Comparison of ENCODE assay signal across 2 cellular contexts in genomic region chr9:35826071-35826701, GRCh38.
TF ChIP-seq lines count a peak whose summit lies in the region.

No MANE protein-coding gene starts in this region.

TF ChIP-seq in GM23338, 12 proteins besides CTCF, POLR2A, EP300 and RAD21:
- TF ChIP-seq POLR2AphosphoS5 (IDR thresholded peaks at IDR 0.05; ENCODE audit: low read depth) (no peak), CREB1 (CRISPR knock-in tag; IDR thresholded peaks at IDR 0.05; ENCODE audit: low read depth) (no peak), EZH2phosphoT487 (IDR thresholded peaks at IDR 0.05; ENCODE audit: unreplicated experiment) (no peak), NANOG (IDR thresholded peaks at IDR 0.05; ENCODE audit: borderline replicate concordance) (no peak), ZNF331 (CRISPR knock-in tag; IDR thresholded peaks at IDR 0.05; ENCODE audit: low read depth) (no peak), ZNF114 (CRISPR knock-in tag; IDR thresholded peaks at IDR 0.05) (no peak), EZH2 (IDR thresholded peaks at IDR 0.05; ENCODE audit: low read depth, unreplicated experiment) (no peak), JUNB (IDR thresholded peaks at IDR 0.05; ENCODE audit: unreplicated experiment) (no peak), STAT1 (IDR thresholded peaks at IDR 0.05; ENCODE audit: unreplicated experiment) (no peak)
- TF ChIP-seq, protein P1, sequence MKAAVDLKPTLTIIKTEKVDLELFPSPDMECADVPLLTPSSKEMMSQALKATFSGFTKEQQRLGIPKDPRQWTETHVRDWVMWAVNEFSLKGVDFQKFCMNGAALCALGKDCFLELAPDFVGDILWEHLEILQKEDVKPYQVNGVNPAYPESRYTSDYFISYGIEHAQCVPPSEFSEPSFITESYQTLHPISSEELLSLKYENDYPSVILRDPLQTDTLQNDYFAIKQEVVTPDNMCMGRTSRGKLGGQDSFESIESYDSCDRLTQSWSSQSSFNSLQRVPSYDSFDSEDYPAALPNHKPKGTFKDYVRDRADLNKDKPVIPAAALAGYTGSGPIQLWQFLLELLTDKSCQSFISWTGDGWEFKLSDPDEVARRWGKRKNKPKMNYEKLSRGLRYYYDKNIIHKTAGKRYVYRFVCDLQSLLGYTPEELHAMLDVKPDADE (IDR thresholded peaks at IDR 0.05) = no peak
- TF ChIP-seq, protein P2, sequence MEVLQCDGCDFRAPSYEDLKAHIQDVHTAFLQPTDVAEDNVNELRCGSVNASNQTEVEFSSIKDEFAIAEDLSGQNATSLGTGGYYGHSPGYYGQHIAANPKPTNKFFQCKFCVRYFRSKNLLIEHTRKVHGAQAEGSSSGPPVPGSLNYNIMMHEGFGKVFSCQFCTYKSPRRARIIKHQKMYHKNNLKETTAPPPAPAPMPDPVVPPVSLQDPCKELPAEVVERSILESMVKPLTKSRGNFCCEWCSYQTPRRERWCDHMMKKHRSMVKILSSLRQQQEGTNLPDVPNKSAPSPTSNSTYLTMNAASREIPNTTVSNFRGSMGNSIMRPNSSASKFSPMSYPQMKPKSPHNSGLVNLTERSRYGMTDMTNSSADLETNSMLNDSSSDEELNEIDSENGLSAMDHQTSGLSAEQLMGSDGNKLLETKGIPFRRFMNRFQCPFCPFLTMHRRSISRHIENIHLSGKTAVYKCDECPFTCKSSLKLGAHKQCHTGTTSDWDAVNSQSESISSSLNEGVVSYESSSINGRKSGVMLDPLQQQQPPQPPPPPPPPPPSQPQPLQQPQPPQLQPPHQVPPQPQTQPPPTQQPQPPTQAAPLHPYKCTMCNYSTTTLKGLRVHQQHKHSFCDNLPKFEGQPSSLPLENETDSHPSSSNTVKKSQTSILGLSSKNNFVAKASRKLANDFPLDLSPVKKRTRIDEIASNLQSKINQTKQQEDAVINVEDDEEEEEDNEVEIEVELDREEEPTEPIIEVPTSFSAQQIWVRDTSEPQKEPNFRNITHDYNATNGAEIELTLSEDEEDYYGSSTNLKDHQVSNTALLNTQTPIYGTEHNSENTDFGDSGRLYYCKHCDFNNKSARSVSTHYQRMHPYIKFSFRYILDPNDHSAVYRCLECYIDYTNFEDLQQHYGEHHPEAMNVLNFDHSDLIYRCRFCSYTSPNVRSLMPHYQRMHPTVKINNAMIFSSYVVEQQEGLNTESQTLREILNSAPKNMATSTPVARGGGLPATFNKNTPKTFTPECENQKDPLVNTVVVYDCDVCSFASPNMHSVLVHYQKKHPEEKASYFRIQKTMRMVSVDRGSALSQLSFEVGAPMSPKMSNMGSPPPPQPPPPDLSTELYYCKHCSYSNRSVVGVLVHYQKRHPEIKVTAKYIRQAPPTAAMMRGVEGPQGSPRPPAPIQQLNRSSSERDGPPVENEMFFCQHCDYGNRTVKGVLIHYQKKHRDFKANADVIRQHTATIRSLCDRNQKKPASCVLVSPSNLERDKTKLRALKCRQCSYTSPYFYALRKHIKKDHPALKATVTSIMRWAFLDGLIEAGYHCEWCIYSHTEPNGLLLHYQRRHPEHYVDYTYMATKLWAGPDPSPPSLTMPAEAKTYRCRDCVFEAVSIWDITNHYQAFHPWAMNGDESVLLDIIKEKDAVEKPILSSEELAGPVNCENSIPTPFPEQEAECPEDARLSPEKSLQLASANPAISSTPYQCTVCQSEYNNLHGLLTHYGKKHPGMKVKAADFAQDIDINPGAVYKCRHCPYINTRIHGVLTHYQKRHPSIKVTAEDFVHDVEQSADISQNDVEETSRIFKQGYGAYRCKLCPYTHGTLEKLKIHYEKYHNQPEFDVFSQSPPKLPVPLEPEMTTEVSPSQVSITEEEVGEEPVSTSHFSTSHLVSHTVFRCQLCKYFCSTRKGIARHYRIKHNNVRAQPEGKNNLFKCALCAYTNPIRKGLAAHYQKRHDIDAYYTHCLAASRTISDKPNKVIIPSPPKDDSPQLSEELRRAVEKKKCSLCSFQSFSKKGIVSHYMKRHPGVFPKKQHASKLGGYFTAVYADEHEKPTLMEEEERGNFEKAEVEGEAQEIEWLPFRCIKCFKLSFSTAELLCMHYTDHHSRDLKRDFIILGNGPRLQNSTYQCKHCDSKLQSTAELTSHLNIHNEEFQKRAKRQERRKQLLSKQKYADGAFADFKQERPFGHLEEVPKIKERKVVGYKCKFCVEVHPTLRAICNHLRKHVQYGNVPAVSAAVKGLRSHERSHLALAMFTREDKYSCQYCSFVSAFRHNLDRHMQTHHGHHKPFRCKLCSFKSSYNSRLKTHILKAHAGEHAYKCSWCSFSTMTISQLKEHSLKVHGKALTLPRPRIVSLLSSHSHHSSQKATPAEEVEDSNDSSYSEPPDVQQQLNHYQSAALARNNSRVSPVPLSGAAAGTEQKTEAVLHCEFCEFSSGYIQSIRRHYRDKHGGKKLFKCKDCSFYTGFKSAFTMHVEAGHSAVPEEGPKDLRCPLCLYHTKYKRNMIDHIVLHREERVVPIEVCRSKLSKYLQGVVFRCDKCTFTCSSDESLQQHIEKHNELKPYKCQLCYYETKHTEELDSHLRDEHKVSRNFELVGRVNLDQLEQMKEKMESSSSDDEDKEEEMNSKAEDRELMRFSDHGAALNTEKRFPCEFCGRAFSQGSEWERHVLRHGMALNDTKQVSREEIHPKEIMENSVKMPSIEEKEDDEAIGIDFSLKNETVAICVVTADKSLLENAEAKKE (CRISPR knock-in tag; IDR thresholded peaks at IDR 0.05) = no peak
- TF ChIP-seq, protein P3, sequence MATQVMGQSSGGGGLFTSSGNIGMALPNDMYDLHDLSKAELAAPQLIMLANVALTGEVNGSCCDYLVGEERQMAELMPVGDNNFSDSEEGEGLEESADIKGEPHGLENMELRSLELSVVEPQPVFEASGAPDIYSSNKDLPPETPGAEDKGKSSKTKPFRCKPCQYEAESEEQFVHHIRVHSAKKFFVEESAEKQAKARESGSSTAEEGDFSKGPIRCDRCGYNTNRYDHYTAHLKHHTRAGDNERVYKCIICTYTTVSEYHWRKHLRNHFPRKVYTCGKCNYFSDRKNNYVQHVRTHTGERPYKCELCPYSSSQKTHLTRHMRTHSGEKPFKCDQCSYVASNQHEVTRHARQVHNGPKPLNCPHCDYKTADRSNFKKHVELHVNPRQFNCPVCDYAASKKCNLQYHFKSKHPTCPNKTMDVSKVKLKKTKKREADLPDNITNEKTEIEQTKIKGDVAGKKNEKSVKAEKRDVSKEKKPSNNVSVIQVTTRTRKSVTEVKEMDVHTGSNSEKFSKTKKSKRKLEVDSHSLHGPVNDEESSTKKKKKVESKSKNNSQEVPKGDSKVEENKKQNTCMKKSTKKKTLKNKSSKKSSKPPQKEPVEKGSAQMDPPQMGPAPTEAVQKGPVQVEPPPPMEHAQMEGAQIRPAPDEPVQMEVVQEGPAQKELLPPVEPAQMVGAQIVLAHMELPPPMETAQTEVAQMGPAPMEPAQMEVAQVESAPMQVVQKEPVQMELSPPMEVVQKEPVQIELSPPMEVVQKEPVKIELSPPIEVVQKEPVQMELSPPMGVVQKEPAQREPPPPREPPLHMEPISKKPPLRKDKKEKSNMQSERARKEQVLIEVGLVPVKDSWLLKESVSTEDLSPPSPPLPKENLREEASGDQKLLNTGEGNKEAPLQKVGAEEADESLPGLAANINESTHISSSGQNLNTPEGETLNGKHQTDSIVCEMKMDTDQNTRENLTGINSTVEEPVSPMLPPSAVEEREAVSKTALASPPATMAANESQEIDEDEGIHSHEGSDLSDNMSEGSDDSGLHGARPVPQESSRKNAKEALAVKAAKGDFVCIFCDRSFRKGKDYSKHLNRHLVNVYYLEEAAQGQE (IDR thresholded peaks at IDR 0.05; ENCODE audit: unreplicated experiment) = no peak

TF ChIP-seq in H1, 55 proteins besides CTCF, POLR2A, EP300 and RAD21 (continues in another document):
- TF ChIP-seq MAX (IDR thresholded peaks at IDR 0.05) (no peak), SP2 (IDR thresholded peaks at IDR 0.05; ENCODE audit: low read length) (no peak), ATF3 (IDR thresholded peaks at IDR 0.05; ENCODE audit: insufficient read depth, low read depth, low read length) (no peak), EZH2 (IDR thresholded peaks at IDR 0.05; ENCODE audit: low read depth, low read length, severe bottlenecking) (no peak), CTBP2 (IDR thresholded peaks at IDR 0.05; ENCODE audit: borderline replicate concordance, insufficient read depth, insufficient read length, low read length) (no peak), BCL11A (IDR thresholded peaks at IDR 0.05; ENCODE audit: low read depth in 2 of 2, low read length in 2 of 2) (no peak), SP4 (IDR thresholded peaks at IDR 0.05; ENCODE audit: low read length) (no peak), KDM1A (IDR thresholded peaks at IDR 0.05; ENCODE audit: borderline replicate concordance, low read length) (no peak), RNF2 (IDR thresholded peaks at IDR 0.05; ENCODE audit: borderline replicate concordance, low read depth, low read length, missing control alignments, poor library complexity, severe bottlenecking) (no peak), GABPA (IDR thresholded peaks at IDR 0.05; ENCODE audit: borderline replicate concordance, insufficient read depth, low read length) (no peak), ZNF274 (IDR thresholded peaks at IDR 0.05; ENCODE audit: borderline replicate concordance, extremely low read depth, low read length) (no peak), MAFK (IDR thresholded peaks at IDR 0.05; ENCODE audit: low read depth, low read length) (no peak), HDAC2 (IDR thresholded peaks at IDR 0.05; ENCODE audit: borderline replicate concordance in 1 of 2, low read depth in 2 of 2, low read length in 2 of 2) (no peak), CREB1 (IDR thresholded peaks at IDR 0.05) (no peak), JUN (IDR thresholded peaks at IDR 0.05; ENCODE audit: low read depth, low read length) (no peak), TCF12 (IDR thresholded peaks at IDR 0.05; ENCODE audit: low read depth, low read length) (no peak), TAF7 (optimal IDR thresholded peaks at IDR 0.05; ENCODE audit: borderline replicate concordance, low read depth, low read length) (no peak)
- TF ChIP-seq, protein P4, sequence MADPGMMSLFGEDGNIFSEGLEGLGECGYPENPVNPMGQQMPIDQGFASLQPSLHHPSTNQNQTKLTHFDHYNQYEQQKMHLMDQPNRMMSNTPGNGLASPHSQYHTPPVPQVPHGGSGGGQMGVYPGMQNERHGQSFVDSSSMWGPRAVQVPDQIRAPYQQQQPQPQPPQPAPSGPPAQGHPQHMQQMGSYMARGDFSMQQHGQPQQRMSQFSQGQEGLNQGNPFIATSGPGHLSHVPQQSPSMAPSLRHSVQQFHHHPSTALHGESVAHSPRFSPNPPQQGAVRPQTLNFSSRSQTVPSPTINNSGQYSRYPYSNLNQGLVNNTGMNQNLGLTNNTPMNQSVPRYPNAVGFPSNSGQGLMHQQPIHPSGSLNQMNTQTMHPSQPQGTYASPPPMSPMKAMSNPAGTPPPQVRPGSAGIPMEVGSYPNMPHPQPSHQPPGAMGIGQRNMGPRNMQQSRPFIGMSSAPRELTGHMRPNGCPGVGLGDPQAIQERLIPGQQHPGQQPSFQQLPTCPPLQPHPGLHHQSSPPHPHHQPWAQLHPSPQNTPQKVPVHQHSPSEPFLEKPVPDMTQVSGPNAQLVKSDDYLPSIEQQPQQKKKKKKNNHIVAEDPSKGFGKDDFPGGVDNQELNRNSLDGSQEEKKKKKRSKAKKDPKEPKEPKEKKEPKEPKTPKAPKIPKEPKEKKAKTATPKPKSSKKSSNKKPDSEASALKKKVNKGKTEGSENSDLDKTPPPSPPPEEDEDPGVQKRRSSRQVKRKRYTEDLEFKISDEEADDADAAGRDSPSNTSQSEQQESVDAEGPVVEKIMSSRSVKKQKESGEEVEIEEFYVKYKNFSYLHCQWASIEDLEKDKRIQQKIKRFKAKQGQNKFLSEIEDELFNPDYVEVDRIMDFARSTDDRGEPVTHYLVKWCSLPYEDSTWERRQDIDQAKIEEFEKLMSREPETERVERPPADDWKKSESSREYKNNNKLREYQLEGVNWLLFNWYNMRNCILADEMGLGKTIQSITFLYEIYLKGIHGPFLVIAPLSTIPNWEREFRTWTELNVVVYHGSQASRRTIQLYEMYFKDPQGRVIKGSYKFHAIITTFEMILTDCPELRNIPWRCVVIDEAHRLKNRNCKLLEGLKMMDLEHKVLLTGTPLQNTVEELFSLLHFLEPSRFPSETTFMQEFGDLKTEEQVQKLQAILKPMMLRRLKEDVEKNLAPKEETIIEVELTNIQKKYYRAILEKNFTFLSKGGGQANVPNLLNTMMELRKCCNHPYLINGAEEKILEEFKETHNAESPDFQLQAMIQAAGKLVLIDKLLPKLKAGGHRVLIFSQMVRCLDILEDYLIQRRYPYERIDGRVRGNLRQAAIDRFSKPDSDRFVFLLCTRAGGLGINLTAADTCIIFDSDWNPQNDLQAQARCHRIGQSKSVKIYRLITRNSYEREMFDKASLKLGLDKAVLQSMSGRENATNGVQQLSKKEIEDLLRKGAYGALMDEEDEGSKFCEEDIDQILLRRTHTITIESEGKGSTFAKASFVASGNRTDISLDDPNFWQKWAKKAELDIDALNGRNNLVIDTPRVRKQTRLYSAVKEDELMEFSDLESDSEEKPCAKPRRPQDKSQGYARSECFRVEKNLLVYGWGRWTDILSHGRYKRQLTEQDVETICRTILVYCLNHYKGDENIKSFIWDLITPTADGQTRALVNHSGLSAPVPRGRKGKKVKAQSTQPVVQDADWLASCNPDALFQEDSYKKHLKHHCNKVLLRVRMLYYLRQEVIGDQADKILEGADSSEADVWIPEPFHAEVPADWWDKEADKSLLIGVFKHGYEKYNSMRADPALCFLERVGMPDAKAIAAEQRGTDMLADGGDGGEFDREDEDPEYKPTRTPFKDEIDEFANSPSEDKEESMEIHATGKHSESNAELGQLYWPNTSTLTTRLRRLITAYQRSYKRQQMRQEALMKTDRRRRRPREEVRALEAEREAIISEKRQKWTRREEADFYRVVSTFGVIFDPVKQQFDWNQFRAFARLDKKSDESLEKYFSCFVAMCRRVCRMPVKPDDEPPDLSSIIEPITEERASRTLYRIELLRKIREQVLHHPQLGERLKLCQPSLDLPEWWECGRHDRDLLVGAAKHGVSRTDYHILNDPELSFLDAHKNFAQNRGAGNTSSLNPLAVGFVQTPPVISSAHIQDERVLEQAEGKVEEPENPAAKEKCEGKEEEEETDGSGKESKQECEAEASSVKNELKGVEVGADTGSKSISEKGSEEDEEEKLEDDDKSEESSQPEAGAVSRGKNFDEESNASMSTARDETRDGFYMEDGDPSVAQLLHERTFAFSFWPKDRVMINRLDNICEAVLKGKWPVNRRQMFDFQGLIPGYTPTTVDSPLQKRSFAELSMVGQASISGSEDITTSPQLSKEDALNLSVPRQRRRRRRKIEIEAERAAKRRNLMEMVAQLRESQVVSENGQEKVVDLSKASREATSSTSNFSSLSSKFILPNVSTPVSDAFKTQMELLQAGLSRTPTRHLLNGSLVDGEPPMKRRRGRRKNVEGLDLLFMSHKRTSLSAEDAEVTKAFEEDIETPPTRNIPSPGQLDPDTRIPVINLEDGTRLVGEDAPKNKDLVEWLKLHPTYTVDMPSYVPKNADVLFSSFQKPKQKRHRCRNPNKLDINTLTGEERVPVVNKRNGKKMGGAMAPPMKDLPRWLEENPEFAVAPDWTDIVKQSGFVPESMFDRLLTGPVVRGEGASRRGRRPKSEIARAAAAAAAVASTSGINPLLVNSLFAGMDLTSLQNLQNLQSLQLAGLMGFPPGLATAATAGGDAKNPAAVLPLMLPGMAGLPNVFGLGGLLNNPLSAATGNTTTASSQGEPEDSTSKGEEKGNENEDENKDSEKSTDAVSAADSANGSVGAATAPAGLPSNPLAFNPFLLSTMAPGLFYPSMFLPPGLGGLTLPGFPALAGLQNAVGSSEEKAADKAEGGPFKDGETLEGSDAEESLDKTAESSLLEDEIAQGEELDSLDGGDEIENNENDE (IDR thresholded peaks at IDR 0.05; ENCODE audit: insufficient replicate concordance, low read length) = no peak
- TF ChIP-seq, protein P5, sequence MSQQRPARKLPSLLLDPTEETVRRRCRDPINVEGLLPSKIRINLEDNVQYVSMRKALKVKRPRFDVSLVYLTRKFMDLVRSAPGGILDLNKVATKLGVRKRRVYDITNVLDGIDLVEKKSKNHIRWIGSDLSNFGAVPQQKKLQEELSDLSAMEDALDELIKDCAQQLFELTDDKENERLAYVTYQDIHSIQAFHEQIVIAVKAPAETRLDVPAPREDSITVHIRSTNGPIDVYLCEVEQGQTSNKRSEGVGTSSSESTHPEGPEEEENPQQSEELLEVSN (IDR thresholded peaks at IDR 0.05) = no peak
